In genomic region chr7:100585511-100586265, GRCh38 we compare ENCODE assay signal across 1 cellular context.
TF ChIP-seq lines count a peak whose summit lies in the region.

LRCH4 (minus strand) TSS chr7:100586129; CDS start chr7:100586100, 29 bp downstream.

TF ChIP-seq in GM23338, 12 proteins besides CTCF, POLR2A, EP300 and RAD21:
- peak; percentile 53; the same call in 1 of the 2 replicates for TF ChIP-seq ETS1 (IDR thresholded peaks at IDR 0.05)
- no peak for TF ChIP-seq JUNB (IDR thresholded peaks at IDR 0.05; ENCODE audit: unreplicated experiment)
- no peak for TF ChIP-seq EZH2phosphoT487 (IDR thresholded peaks at IDR 0.05; ENCODE audit: unreplicated experiment)
- TF ChIP-seq POLR2AphosphoS5 (IDR thresholded peaks at IDR 0.05; ENCODE audit: low read depth) = peak; percentile 90
